Comparison of ENCODE assay signal across 9 cellular contexts in the genomic region with DNA sequence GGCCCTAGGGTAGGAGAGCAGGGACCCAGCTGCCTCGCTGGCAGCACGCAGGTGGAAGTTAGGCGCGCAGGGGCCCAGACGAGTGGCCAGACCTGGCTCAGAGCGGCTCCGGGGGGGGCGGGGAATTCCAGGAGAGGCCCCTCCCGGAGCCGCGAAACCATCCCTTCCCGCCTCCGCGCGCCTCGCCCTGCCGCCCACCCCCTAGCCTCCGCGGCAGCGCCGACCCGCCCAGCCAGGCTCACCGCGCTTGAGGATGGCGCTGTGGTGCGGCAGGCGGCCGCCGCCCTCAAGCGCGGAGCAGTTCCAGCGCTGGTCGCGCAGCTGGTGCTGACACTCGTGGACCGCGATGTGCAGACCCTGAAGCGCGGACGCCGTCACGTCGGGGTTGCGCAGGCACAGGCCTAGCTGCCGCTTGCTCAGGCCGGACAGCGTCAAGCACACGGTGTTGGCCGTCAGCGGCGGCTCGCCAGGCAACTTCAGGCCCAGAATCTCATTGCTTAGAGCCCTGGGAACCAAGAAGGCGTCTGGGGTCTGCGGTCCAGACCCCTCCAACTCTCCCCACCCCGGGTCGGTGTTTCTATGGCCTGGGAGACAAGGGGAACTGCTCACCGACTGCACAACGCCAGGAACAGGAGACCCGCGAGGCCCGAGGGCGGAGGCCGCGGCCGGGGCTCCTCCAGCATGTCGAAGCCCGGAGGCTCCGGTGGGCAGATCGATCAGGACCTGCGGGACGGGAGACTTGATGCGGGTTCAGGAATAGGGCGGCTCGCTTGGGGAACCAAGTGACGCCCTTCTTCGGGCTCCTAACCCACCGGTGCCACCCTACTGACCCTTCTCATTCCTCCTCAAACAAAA. TPM values are rescaled to one million over a fixed set of nuclear protein-coding genes. Genes with fewer than 3 reads are reported as not detected.
A peak's percentile ranks its signal among the peaks of the same experiment; 100 is the strongest.
DNase-seq lines count a peak whose midpoint lies in the region; ATAC-seq and TF ChIP-seq lines count a peak whose summit lies in the region.
"Had no signal": no experiment of that assay in that cellular context is flagged by ENCODE, and none has a peak within 500 bp of the region (broad histone marks: within the 10 kb centered on the region; RNA-seq: fewer than 3 reads in every experiment).

No MANE protein-coding gene starts in this region.

- CTCF ChIA-PET in activated CD8-positive, alpha-beta T cell treated with anti-CD3 and anti-CD28 coated beads for 36 hours (lab: Charles Lee), result interaction anchor here (0.6 to 51.8 kb wide), 11 partner anchors 8 to 122 kb away, joined by 3 to 896 read pairs (median 4); partner anchors contain the start of genes ARF3, DDN, RND1 and WNT1

- peak overlapping the region; percentile 17 for H3K4me3 Mint-ChIP-seq in activated CD8-positive, alpha-beta T cell treated with anti-CD3 and anti-CD28 coated beads for 36 hours

- DNase-seq in NCI-H1417 (lab: John Stamatoyannopoulos, UW) (peak in 2 of 3 experiments; percentile 46 to 49), NCI-H1417 treated with DMSO at 0.1 percent for 48 hours (lab: John Stamatoyannopoulos, UW) (no peak), hepatocyte (ENCODE audit: low spot score) (peak; percentile 69), NAMALWA (ENCODE audit: low spot score) (no peak), NCI-H2171 treated with DMSO at 0.1 percent for 48 hours (lab: John Stamatoyannopoulos, UW) (no peak)
- peak; percentile 26 for DNase-seq in activated CD8-positive, alpha-beta T cell treated with anti-CD3 and anti-CD28 coated beads for 36 hours
- peak; percentile 39 for DNase-seq in stimulated activated CD8-positive, alpha-beta memory T cell treated with anti-CD3 and anti-CD28 coated beads, Interleukin-4, amount 100 ng/mL, for 24 hours (ENCODE audit: low read depth)

- TF ChIP-seq CTCF in activated CD8-positive, alpha-beta T cell treated with anti-CD3 and anti-CD28 coated beads for 36 hours (IDR thresholded peaks at IDR 0.05), result no peak
- TF ChIP-seq CTCF in hepatocyte (IDR thresholded peaks at IDR 0.05; ENCODE audit: poor library complexity), result peak; percentile 16

- peaks cover 34% of the 10 kb centered on the region for H3K27me3 Mint-ChIP-seq in activated CD8-positive, alpha-beta T cell treated with anti-CD3 and anti-CD28 coated beads for 36 hours

- peak overlapping the region; percentile 78 for H3K4me2 ChIP-seq in hepatocyte

- H3K36me3 ChIP-seq in hepatocyte (replicated peaks; ENCODE audit: insufficient read depth, low read depth), result no peaks in the 10 kb centered on the region

- no peaks in the 10 kb centered on the region for H3K9me3 Mint-ChIP-seq in activated CD8-positive, alpha-beta T cell treated with anti-CD3 and anti-CD28 coated beads for 36 hours

- no peak overlapping the region for H3K27ac ChIP-seq in hepatocyte

- 8% methylated on average over 56 of the region's 77 CpGs for WGBS in hepatocyte (ENCODE audit: low lambda C conversion rate, missing lambda C conversion rate)

- H3K9me2 ChIP-seq in hepatocyte (replicated peaks; ENCODE audit: insufficient read depth), result no peaks in the 10 kb centered on the region

- no peak overlapping the region for H3K27ac Mint-ChIP-seq in activated CD8-positive, alpha-beta T cell treated with anti-CD3 and anti-CD28 coated beads for 36 hours

- no peak overlapping the region for H3K4me3 ChIP-seq in hepatocyte

- H3K4me1 ChIP-seq in hepatocyte (ENCODE audit: insufficient read depth), result peaks cover 24% of the 10 kb centered on the region

- H3K27me3 ChIP-seq in hepatocyte, result peaks cover 58% of the 10 kb centered on the region

- no peaks in the 10 kb centered on the region for H4K20me1 ChIP-seq in hepatocyte (ENCODE audit: insufficient read depth, poor library complexity, severe bottlenecking)

- peak overlapping the region; percentile 58 for H2AFZ ChIP-seq in hepatocyte

- intact Hi-C loops in activated CD8-positive, alpha-beta T cell treated with anti-CD3 and anti-CD28 coated beads for 36 hours (cut with micrococcal nuclease), result no loop called here

- no peaks in the 10 kb centered on the region for H3K36me3 Mint-ChIP-seq in activated CD8-positive, alpha-beta T cell treated with anti-CD3 and anti-CD28 coated beads for 36 hours (ENCODE audit: low read depth)

- peaks cover 48% of the 10 kb centered on the region for H3K4me1 Mint-ChIP-seq in activated CD8-positive, alpha-beta T cell treated with anti-CD3 and anti-CD28 coated beads for 36 hours (ENCODE audit: low read depth)

- no peaks in the 10 kb centered on the region for H3K79me2 ChIP-seq in hepatocyte

- POLR2A ChIA-PET in activated CD8-positive, alpha-beta T cell treated with anti-CD3 and anti-CD28 coated beads for 36 hours (lab: Charles Lee), result interaction anchor here (1.0 to 2.5 kb wide), 3 partner anchors 10 to 45 kb away, joined by 3 to 5 read pairs (median 3); partner anchors contain the start of gene FKBP11

- no peaks in the 10 kb centered on the region for H3K9me3 ChIP-seq in hepatocyte (ENCODE audit: low read depth)

- ATAC-seq in activated CD8-positive, alpha-beta T cell treated with anti-CD3 and anti-CD28 coated beads for 36 hours, result peak; percentile 14
- no peak for ATAC-seq in HG02852 (IDR thresholded peaks at IDR 0.05; ENCODE audit: unreplicated experiment)

RNA-seq across cellular contexts. Expression of gene WNT10B, which starts 1.5 kb away (rescaled TPM):
- total RNA-seq in activated CD8-positive, alpha-beta T cell treated with anti-CD3 and anti-CD28 coated beads for 36 hours, result under 1 TPM; 0.72 to 0.92 TPM
- total RNA-seq in hepatocyte, result 0.30 TPM in 1 of 2 replicates, not detected in the other
- polyA plus RNA-seq in hepatocyte, result 0.77 and 1.1 TPM in 2 replicates

RNA-seq across cellular contexts. Expression of gene WNT1, which starts 8.0 kb away (rescaled TPM):
- not detected for total RNA-seq in activated CD8-positive, alpha-beta T cell treated with anti-CD3 and anti-CD28 coated beads for 36 hours
- total RNA-seq in hepatocyte, result not detected in 2 replicates
- not detected in 2 replicates for polyA plus RNA-seq in hepatocyte
- polyA plus RNA-seq: AG04450 had no signal

RNA-seq across cellular contexts. Expression of gene ARF3, which starts 12.8 kb away (rescaled TPM):
- 10 to 100 TPM; 58.3 to 67.6 TPM for total RNA-seq in activated CD8-positive, alpha-beta T cell treated with anti-CD3 and anti-CD28 coated beads for 36 hours
- total RNA-seq in hepatocyte, result 67.7 and 71.3 TPM in 2 replicates
- 57.6 and 61.6 TPM in 2 replicates for polyA plus RNA-seq in hepatocyte

RNA-seq across cellular contexts. Expression of gene DDN, which starts 29.1 kb away (rescaled TPM):
- 1 to 10 TPM in 1 of 2 experiments, under 1 TPM in 1; 0.72 to 1.2 TPM for total RNA-seq in activated CD8-positive, alpha-beta T cell treated with anti-CD3 and anti-CD28 coated beads for 36 hours
- 0.10 and 0.20 TPM in 2 replicates for total RNA-seq in hepatocyte
- polyA plus RNA-seq in hepatocyte, result not detected in 2 replicates

RNA-seq across cellular contexts. Expression of gene FKBP11, which starts 44.8 kb away (rescaled TPM):
- total RNA-seq in activated CD8-positive, alpha-beta T cell treated with anti-CD3 and anti-CD28 coated beads for 36 hours, result 100 to 1,000 TPM in 1 of 2 experiments, 10 to 100 TPM in 1; 96.2 to 100 TPM
- total RNA-seq in hepatocyte, result 30.4 and 37.8 TPM in 2 replicates
- polyA plus RNA-seq in hepatocyte, result 201 and 232 TPM in 2 replicates

Comparison
In these comparisons a context has a peak if more than half of its experiments do, and no peak if none do; other contexts are left out.
1. DNase-seq: peak in NCI-H1417 (2 of 3), activated CD8-positive, alpha-beta T cell treated with anti-CD3 and anti-CD28 coated beads for 36 hours (single experiment), hepatocyte (single experiment) and stimulated activated CD8-positive, alpha-beta memory T cell treated with anti-CD3 and anti-CD28 coated beads, Interleukin-4, amount 100 ng/mL, for 24 hours (single experiment); none in NCI-H1417 treated with DMSO at 0.1 percent for 48 hours (single experiment), NAMALWA (single experiment) and NCI-H2171 treated with DMSO at 0.1 percent for 48 hours (single experiment).